ENCODE assay signal across 24 cellular contexts in genomic region chr15:65097651-65098263, GRCh38. TPM values are rescaled to one million over a fixed set of nuclear protein-coding genes. Genes with fewer than 3 reads are reported as not detected.
"Had no signal": no experiment of that assay in that cellular context is flagged by ENCODE, and none has a peak within 500 bp of the region (broad histone marks: within the 10 kb centered on the region; RNA-seq: fewer than 3 reads in every experiment).

No MANE protein-coding gene starts in this region.

- DNase-seq: effector CD4-positive, alpha-beta T cell; foreskin melanocyte; kidney; left cardiac atrium; mucosa of descending colon; naive thymus-derived CD8-positive, alpha-beta T cell; psoas muscle; retina; spleen; stimulated activated CD4-positive, alpha-beta T cell treated with anti-CD3 and anti-CD28 coated beads, Interleukin-15, amount 100 ng/mL, for 24 hours; stimulated activated CD4-positive, alpha-beta T cell treated with anti-CD3 and anti-CD28 coated beads, Interleukin-1b, Interleukin-23, amount 100 ng/mL, for 48 hours; stimulated activated CD4-positive, alpha-beta T cell treated with anti-CD3 and anti-CD28 coated beads, Interleukin-4, amount 100 ng/mL, for 4 hours; stimulated activated naive B cell treated with anti-CD40 and anti-IgM and Interleukin-4, amounts not matched to agents 10 μg/mL and 1 μg/mL and 100 μg/mL, for 72 hours; stomach had no signal

- H3K27ac Mint-ChIP-seq: stimulated activated naive B cell treated with anti-CD40 and anti-IgM and Interleukin-4, amounts not matched to agents 10 μg/mL and 1 μg/mL and 100 μg/mL, for 72 hours; type B pancreatic cell had no signal

- H3K9me3 Mint-ChIP-seq: naive thymus-derived CD8-positive, alpha-beta T cell; stimulated activated naive B cell treated with anti-CD40 and anti-IgM and Interleukin-4, amounts not matched to agents 10 μg/mL and 1 μg/mL and 100 μg/mL, for 72 hours; type B pancreatic cell had no signal

- H3K27me3 ChIP-seq: hepatocyte, neutrophil, right lobe of liver, spleen, stomach had no signal

- H3K27me3 Mint-ChIP-seq: naive thymus-derived CD8-positive, alpha-beta T cell; stimulated activated naive B cell treated with anti-CD40 and anti-IgM and Interleukin-4, amounts not matched to agents 10 μg/mL and 1 μg/mL and 100 μg/mL, for 72 hours had no signal

- H3K4me3 Mint-ChIP-seq: naive thymus-derived CD8-positive, alpha-beta T cell; stimulated activated naive B cell treated with anti-CD40 and anti-IgM and Interleukin-4, amounts not matched to agents 10 μg/mL and 1 μg/mL and 100 μg/mL, for 72 hours; type B pancreatic cell had no signal

- FAIRE-seq: kidney, urothelium cell line had no signal

- ATAC-seq: left cardiac atrium; mucosa of descending colon; naive thymus-derived CD8-positive, alpha-beta T cell; psoas muscle; right lobe of liver; stimulated activated naive B cell treated with anti-CD40 and anti-IgM and Interleukin-4, amounts not matched to agents 10 μg/mL and 1 μg/mL and 100 μg/mL, for 72 hours had no signal

- H3K4me3 ChIP-seq: coronary artery, hepatocyte, mucosa of descending colon, psoas muscle, right lobe of liver, spleen, stomach had no signal

RNA-seq across cellular contexts. Expression of gene KBTBD13, which starts 21.2 kb away (rescaled TPM):
- total RNA-seq: dermis microvascular lymphatic vessel endothelial cell; hepatocyte; liver; lung microvascular endothelial cell; naive thymus-derived CD8-positive, alpha-beta T cell; osteoblast; right lobe of liver; spleen had no signal

RNA-seq across cellular contexts. Expression of gene RASL12, which starts 30.0 kb away (rescaled TPM):
- total RNA-seq: dermis microvascular lymphatic vessel endothelial cell; lung microvascular endothelial cell; naive thymus-derived CD8-positive, alpha-beta T cell had no signal

RNA-seq across cellular contexts. Expression of gene SLC51B, which starts 52.6 kb away (rescaled TPM):
- total RNA-seq: dermis microvascular lymphatic vessel endothelial cell; left cardiac atrium; lung microvascular endothelial cell; naive thymus-derived CD8-positive, alpha-beta T cell; osteoblast; psoas muscle; spleen had no signal
